ENCODE assay signal across 1 cellular context in genomic region chr19:30070198-30070969, GRCh38.
TF ChIP-seq lines count a peak whose summit lies in the region.

No MANE protein-coding gene starts in this region.

TF ChIP-seq in HEK293, 187 proteins besides CTCF, POLR2A, EP300 and RAD21 (continued from another document):
- peak; percentile 96 for TF ChIP-seq ZNF449 (tag by site-specific recombination; IDR thresholded peaks at IDR 0.05)
- TF ChIP-seq ZEB2 (tag by site-specific recombination; IDR thresholded peaks at IDR 0.05), result no peak
- TF ChIP-seq ZIC2 (tag by site-specific recombination; IDR thresholded peaks at IDR 0.05), result peak; percentile 45; the same call in 1 of the 2 replicates
- TF ChIP-seq GLIS2 (tag by site-specific recombination; IDR thresholded peaks at IDR 0.05), result peak; percentile 45; the same call in 1 of the 2 replicates
- TF ChIP-seq ZNF18 (tag by site-specific recombination; IDR thresholded peaks at IDR 0.05), result no peak
TF ChIP-seq in HEK293: peak in this region for 4.
